Comparison of ENCODE assay signal across 10 cellular contexts in genomic region chrX:71256051-71256450, GRCh38. TPM values are rescaled to one million over a fixed set of nuclear protein-coding genes. Genes with fewer than 3 reads are reported as not detected.
DNase-seq lines count a peak whose midpoint lies in the region; ATAC-seq and TF ChIP-seq lines count a peak whose summit lies in the region.
"Had no signal": no experiment of that assay in that cellular context is flagged by ENCODE, and none has a peak within 500 bp of the region (broad histone marks: within the 10 kb centered on the region; RNA-seq: fewer than 3 reads in every experiment).

No MANE protein-coding gene starts in this region.

- H3K9ac ChIP-seq in mammary epithelial cell (ENCODE audit: insufficient read depth, low read length), result no peak overlapping the region

- 0 out of 2 replicates have a peak overlapping the region, but pooled peaks have one; percentile 77 for H3K27ac ChIP-seq in DOHH2 (ENCODE audit: low read depth, low read length)
- no peak overlapping the region for H3K27ac ChIP-seq in mammary epithelial cell (ENCODE audit: insufficient read depth, low read depth, low read length)

- H3K27me3 Mint-ChIP-seq in nephron progenitor cell (ENCODE audit: low read depth, poor library complexity), result no peaks in the 10 kb centered on the region

- H3K36me3 Mint-ChIP-seq in nephron progenitor cell (ENCODE audit: low read depth), result peaks cover 2% of the 10 kb centered on the region

- H3K27ac Mint-ChIP-seq in nephron progenitor cell, result peak overlapping the region; percentile 68

- no peaks in the 10 kb centered on the region for H3K9me2 ChIP-seq in DOHH2 (replicated peaks; ENCODE audit: control insufficient read depth, low read length)

- peaks cover 5% of the 10 kb centered on the region; the same call in 1 of the 2 replicates for H3K36me3 ChIP-seq in DOHH2 (ENCODE audit: control insufficient read depth, low read length)
- H3K36me3 ChIP-seq in mammary epithelial cell (ENCODE audit: insufficient read depth, low read length), result no peaks in the 10 kb centered on the region

- dilution Hi-C loops in mammary epithelial cell (cut with HindIII; ENCODE audit: low sequenced_read_pairs), result no loop called here

- in situ Hi-C loops in mammary epithelial cell (cut with MboI; ENCODE audit: low sequenced_read_pairs in 2 of 2), result no loop called here

- BruUV-seq in mammary epithelial cell (replicated peaks; lab: Mats Ljungman, UMichigan), result no TSS peak

- peak overlapping the region; percentile 78 for H3K4me2 ChIP-seq in DOHH2 (ENCODE audit: low read length)
- H3K4me2 ChIP-seq in mammary epithelial cell (ENCODE audit: insufficient read depth, low read depth, low read length), result no peak overlapping the region

- peak overlapping the region; percentile 97 for H3K4me3 Mint-ChIP-seq in nephron progenitor cell

- H3K9me3 Mint-ChIP-seq in nephron progenitor cell, result peaks cover 29% of the 10 kb centered on the region
- H3K9me3 Mint-ChIP-seq: activated naive CD4-positive, alpha-beta T cell treated with anti-CD3 and anti-CD28 coated beads, Interleukin-2, amount 50 U/mL, for 72 hours had no signal

- H2AFZ ChIP-seq in mammary epithelial cell (ENCODE audit: low read depth, low read length), result peak overlapping the region; percentile 88

- H3K27me3 ChIP-seq in DOHH2 (ENCODE audit: control insufficient read depth, low read length) (no peaks in the 10 kb centered on the region), mammary epithelial cell (ENCODE audit: insufficient read depth, low read length) (no peaks in the 10 kb centered on the region)

- ATAC-seq in left cardiac atrium (no peak), GM21528 (IDR thresholded peaks at IDR 0.05; ENCODE audit: low FRiP score, unreplicated experiment) (no peak)

- no peaks in the 10 kb centered on the region for H3K9me3 ChIP-seq in DOHH2 (ENCODE audit: control insufficient read depth, insufficient read depth, low read length)
- H3K9me3 ChIP-seq in mammary epithelial cell (replicated peaks; ENCODE audit: insufficient read depth, low read length), result peaks cover 2% of the 10 kb centered on the region

- no peaks in the 10 kb centered on the region for H3F3A ChIP-seq in DOHH2 (ENCODE audit: control insufficient read depth, insufficient read depth)

- intact Hi-C loops in mammary epithelial cell (cut with micrococcal nuclease), result no loop called here
- intact Hi-C loops in left cardiac atrium (cut with DNase I), result loop anchor here (10.0 kb wide), 1 partner anchor 109 kb away; the partner anchor contains the start of gene TAF1 (in 2 of the 2)

- TF ChIP-seq CTCF in DOHH2 (IDR thresholded peaks at IDR 0.05; ENCODE audit: low read depth, low read length, poor library complexity, severe bottlenecking) (no peak), mammary epithelial cell (conservative IDR thresholded peaks at IDR 0.05 in 1 of 2, IDR thresholded peaks at IDR 0.05 in 1 of 2; ENCODE audit: extremely low read depth in 1 of 2, insufficient read depth in 1 of 2, low read depth in 1 of 2, low read length in 2 of 2) (no peak), nephron progenitor cell (IDR thresholded peaks at IDR 0.05) (no peak)

- peaks cover 32% of the 10 kb centered on the region for H3K4me1 Mint-ChIP-seq in nephron progenitor cell

- CTCF ChIA-PET in mammary epithelial cell (lab: Charles Lee; ENCODE audit: low non-redundant PET), result no interaction called here

- 71% methylated on average over 6 of the region's 6 CpGs for WGBS in mammary epithelial cell (ENCODE audit: low coverage, missing lambda C conversion rate)

- H4K20me1 ChIP-seq in DOHH2 (ENCODE audit: control insufficient read depth, insufficient read depth, low read depth, low read length) (no peaks in the 10 kb centered on the region), mammary epithelial cell (ENCODE audit: insufficient read depth, low read length) (no peaks in the 10 kb centered on the region)

- H3K4me3 ChIP-seq in DOHH2 (ENCODE audit: low read length) (peak overlapping the region; percentile 92), mammary epithelial cell (replicated peaks in 1 of 3; ENCODE audit: insufficient read depth in 1 of 3, low read depth in 2 of 3, low read length in 3 of 3) (no peak overlapping the region)

- DNase-seq in M059J (ENCODE audit: low read depth) (peak; percentile 20), mammary epithelial cell (no peak), nephron progenitor cell (no peak), NCI-H2081 treated with DMSO at 0.1 percent for 48 hours (lab: John Stamatoyannopoulos, UW) (no peak), NCI-H526 (lab: John Stamatoyannopoulos, UW) (no peak), left cardiac atrium (no peak)

- peaks cover 23% of the 10 kb centered on the region for H3K4me1 ChIP-seq in DOHH2 (ENCODE audit: control insufficient read depth, low read length)
- peaks cover 4% of the 10 kb centered on the region for H3K4me1 ChIP-seq in mammary epithelial cell (ENCODE audit: insufficient read depth, low read length)

- H3K79me2 ChIP-seq in DOHH2 (ENCODE audit: control insufficient read depth, low read length) (peaks cover 17% of the 10 kb centered on the region), mammary epithelial cell (ENCODE audit: insufficient read depth, low read length) (peaks cover 7% of the 10 kb centered on the region)

RNA-seq across cellular contexts. Expression of gene ZMYM3, which starts 2.1 kb away (rescaled TPM):
- 34.0 and 64.0 TPM in 2 replicates for total RNA-seq in M059J (2014; rRNA removed; shearing (Covaris generic))
- 10 to 100 TPM; 14.7 to 15.4 TPM for total RNA-seq in mammary epithelial cell
- polyA plus RNA-seq in mammary epithelial cell, result 10.6 TPM
- 40.2 TPM for polyA minus RNA-seq in mammary epithelial cell
- 10 to 100 TPM; 11.9 to 13.6 TPM for total RNA-seq in left cardiac atrium

RNA-seq across cellular contexts. Expression of gene NONO, which starts 27.4 kb away (rescaled TPM):
- total RNA-seq in M059J (2014; rRNA removed; shearing (Covaris generic)), result 628 and 786 TPM in 2 replicates
- total RNA-seq in mammary epithelial cell, result 100 to 1,000 TPM; 274 to 294 TPM
- 168 TPM for polyA plus RNA-seq in mammary epithelial cell
- polyA minus RNA-seq in mammary epithelial cell, result 328 TPM
- total RNA-seq in left cardiac atrium, result 100 to 1,000 TPM in 1 of 2 donors, 10 to 100 TPM in 1; 99.7 to 130 TPM

RNA-seq across cellular contexts. Expression of gene GJB1, which starts 33.0 kb away (rescaled TPM):
- total RNA-seq in M059J (2014; rRNA removed; shearing (Covaris generic)), result not detected in 2 replicates
- total RNA-seq in mammary epithelial cell, result under 1 TPM in 1 of 2 donors, not detected in 1; under 0.01 TPM
- not detected for polyA plus RNA-seq in mammary epithelial cell
- polyA minus RNA-seq in mammary epithelial cell, result not detected
- total RNA-seq in left cardiac atrium, result not detected
- total RNA-seq: kidney epithelial cell had no signal

RNA-seq across cellular contexts. Expression of gene ITGB1BP2, which starts 45.5 kb away (rescaled TPM):
- total RNA-seq in M059J (2014; rRNA removed; shearing (Covaris generic)), result 2.2 TPM in 1 of 2 replicates, not detected in the other
- total RNA-seq in mammary epithelial cell (1 to 10 TPM; 1.0 to 1.4 TPM), left cardiac atrium (100 to 1,000 TPM in 1 of 2 donors, 10 to 100 TPM in 1; 90.5 to 115 TPM)
- 0.49 TPM for polyA plus RNA-seq in mammary epithelial cell
- polyA minus RNA-seq in mammary epithelial cell, result 6.2 TPM
